11 cellular contexts compared by ENCODE assay signal in genomic region chr6:11685411-11686093, GRCh38.
A peak's percentile ranks its signal among the peaks of the same experiment; 100 is the strongest.
DNase-seq lines count a peak whose midpoint lies in the region; ATAC-seq and TF ChIP-seq lines count a peak whose summit lies in the region.
"Had no signal": no experiment of that assay in that cellular context is flagged by ENCODE, and none has a peak within 500 bp of the region (broad histone marks: within the 10 kb centered on the region; RNA-seq: fewer than 3 reads in every experiment).

No MANE protein-coding gene starts in this region.

- POLR2A ChIA-PET in HCT116 (lab: Charles Lee), result no interaction called here

- peak overlapping the region; percentile 95 for H2AFZ ChIP-seq in HCT116 (ENCODE audit: low read depth, low read length, poor library complexity, severe bottlenecking)
- no peak overlapping the region for H2AFZ ChIP-seq in smooth muscle cell (ENCODE audit: low read depth)

- peaks cover 0 to 20% of the 10 kb centered on the region in 2 experiments; a peak in 3 of 4 replicates for H3K4me1 ChIP-seq in HCT116 (ENCODE audit: control insufficient read depth in 1 of 2, insufficient read depth in 2 of 2, low read length in 2 of 2)
- peaks cover 13% of the 10 kb centered on the region for H3K4me1 ChIP-seq in foreskin keratinocyte
- peaks cover 12% of the 10 kb centered on the region for H3K4me1 ChIP-seq in smooth muscle cell (ENCODE audit: low read depth)
- no peaks in the 10 kb centered on the region for H3K4me1 ChIP-seq in tibial nerve
- H3K4me1 ChIP-seq: pancreas had no signal

- no peak for TF ChIP-seq EP300 in tibial nerve (IDR thresholded peaks at IDR 0.05)

- TF ChIP-seq POLR2A in HCT116 (IDR thresholded peaks at IDR 0.05; ENCODE audit: borderline replicate concordance, extremely low read depth, insufficient read depth, insufficient read length) (no peak), tibial nerve (IDR thresholded peaks at IDR 0.05) (no peak)

- H3K27me3 ChIP-seq in HCT116 (ENCODE audit: insufficient read depth, low read length), result no peaks in the 10 kb centered on the region
- H3K27me3 ChIP-seq in foreskin keratinocyte, result no peaks in the 10 kb centered on the region
- H3K27me3 ChIP-seq in smooth muscle cell (ENCODE audit: low read depth), result no peaks in the 10 kb centered on the region
- no peaks in the 10 kb centered on the region for H3K27me3 ChIP-seq in tibial nerve
- H3K27me3 ChIP-seq: pancreas had no signal

- H3K36me3 ChIP-seq in HCT116 (ENCODE audit: control insufficient read depth in 1 of 2, insufficient read depth in 2 of 2, low read length in 2 of 2) (no peaks in the 10 kb centered on the region), smooth muscle cell (ENCODE audit: low read depth) (no peaks in the 10 kb centered on the region), tibial nerve (no peaks in the 10 kb centered on the region)
- H3K36me3 ChIP-seq: pancreas had no signal

- intact Hi-C loops in HCT116 (cut with micrococcal nuclease), result no loop called here

- H3K4me3 ChIP-seq in HCT116 (replicated peaks in 1 of 2; ENCODE audit: low read depth in 1 of 2, low read length in 2 of 2) (peak overlapping the region in 1 of 2 experiments; percentile 10; a peak in 1 of 4 replicates), smooth muscle cell (no peak overlapping the region), tibial nerve (no peak overlapping the region)
- H3K4me3 ChIP-seq: pancreas had no signal

- 25% methylated on average over 4 of the region's 4 CpGs for WGBS in smooth muscle cell (ENCODE audit: low lambda C conversion rate)
- WGBS in tibial nerve, 2 donors, result 72 to 83% methylated on average over 4 of the region's 4 CpGs

- RAD21 ChIA-PET in HCT116 (lab: Charles Lee; ENCODE audit: low non-redundant PET in 1 of 2, low total read pairs in 2 of 2, uncharacterized antibody in 2 of 2, unreplicated experiment in 2 of 2), result no interaction called here

- TF ChIP-seq RAD21 in HCT116 (IDR thresholded peaks at IDR 0.05; ENCODE audit: low read depth), result no peak

- H3K79me2 ChIP-seq in HCT116 (ENCODE audit: insufficient read depth, low read length) (no peaks in the 10 kb centered on the region), smooth muscle cell (ENCODE audit: low read depth) (no peaks in the 10 kb centered on the region)

- BruUV-seq in HCT116 (replicated peaks; lab: Mats Ljungman, UMichigan), result no TSS peak

- DNase-seq in HCT116 (ENCODE audit: low read depth, low spot score) (peak; percentile 36), foreskin keratinocyte (peak; percentile 90 to 96), smooth muscle cell (lab: John Stamatoyannopoulos, UW; ENCODE audit: unreplicated experiment) (no peak), caudate nucleus (lab: John Stamatoyannopoulos, UW) (no peak), tibial nerve (ENCODE audit: low spot score in 2 of 2) (no peak)
- DNase-seq: activated CD8-positive, alpha-beta memory T cell treated with anti-CD3 and anti-CD28 coated beads for 24 hours; NCI-H526; pancreas; substantia nigra had no signal

- H3K9me3 ChIP-seq in HCT116 (ENCODE audit: control insufficient read depth in 1 of 2, insufficient read depth in 1 of 2, low read depth in 1 of 2, low read length in 2 of 2), result no peaks in the 10 kb centered on the region
- H3K9me3 ChIP-seq in smooth muscle cell (replicated peaks; ENCODE audit: low read depth), result no peaks in the 10 kb centered on the region
- peaks cover 0 to 3% (median 0%) of the 10 kb centered on the region in 4 donors for H3K9me3 ChIP-seq in tibial nerve
- H3K9me3 ChIP-seq: pancreas had no signal

- no peaks in the 10 kb centered on the region for H3F3A ChIP-seq in smooth muscle cell (ENCODE audit: low read depth)

- no peaks in the 10 kb centered on the region for H3K9me2 ChIP-seq in HCT116 (ENCODE audit: insufficient read depth)

- H3K4me2 ChIP-seq in HCT116 (ENCODE audit: low read length), result peak overlapping the region; percentile 57
- H3K4me2 ChIP-seq in smooth muscle cell, result no peak overlapping the region

- peak; percentile 90 for ATAC-seq in HCT116
- ATAC-seq in SK-N-SH treated with all-trans-retinoic acid at 6 μM for 48 hours, result peak; percentile 94
- peak; percentile 96 for ATAC-seq in foreskin keratinocyte
- ATAC-seq in GM21367 (IDR thresholded peaks at IDR 0.05; ENCODE audit: unreplicated experiment), result no peak

- CTCF ChIA-PET in HCT116 (lab: Charles Lee), result no interaction called here

- H3K27ac ChIP-seq in HCT116 (ENCODE audit: low read depth, low read length) (no peak overlapping the region), foreskin keratinocyte (peak overlapping the region; percentile 13), smooth muscle cell (ENCODE audit: low read depth) (peak overlapping the region; percentile 75), caudate nucleus (ENCODE audit: low read depth, low read length) (no peak overlapping the region), tibial nerve (no peak overlapping the region)
- H3K27ac ChIP-seq: pancreas had no signal

- H4K20me1 ChIP-seq in HCT116 (ENCODE audit: insufficient read depth), result no peaks in the 10 kb centered on the region
- no peaks in the 10 kb centered on the region for H4K20me1 ChIP-seq in smooth muscle cell (ENCODE audit: low read depth)

- TF ChIP-seq CTCF in HCT116 (IDR thresholded peaks at IDR 0.05 in 2 of 3, conservative IDR thresholded peaks at IDR 0.05 in 1 of 3; ENCODE audit: borderline replicate concordance in 1 of 3, insufficient read depth in 1 of 3, low read depth in 2 of 3, low read length in 2 of 3) (no peak), foreskin keratinocyte (conservative IDR thresholded peaks at IDR 0.05) (no peak), smooth muscle cell (IDR thresholded peaks at IDR 0.05; ENCODE audit: borderline replicate concordance, insufficient read depth, poor library complexity, severe bottlenecking) (no peak), tibial nerve (IDR thresholded peaks at IDR 0.05) (no peak)

- H3K9ac ChIP-seq in HCT116 (ENCODE audit: low read length) (no peak overlapping the region), smooth muscle cell (ENCODE audit: low read depth) (no peak overlapping the region)

TF ChIP-seq in HCT116, 20 proteins besides CTCF, POLR2A, EP300 and RAD21 (continues in another document):
- TF ChIP-seq EZH2 (IDR thresholded peaks at IDR 0.05) (no peak), POLR2AphosphoS5 (IDR thresholded peaks at IDR 0.05; ENCODE audit: low read depth, low read length) (no peak), CEBPB (IDR thresholded peaks at IDR 0.05; ENCODE audit: low read depth) (no peak), CBX3 (IDR thresholded peaks at IDR 0.05; ENCODE audit: low read depth) (no peak), ELF1 (IDR thresholded peaks at IDR 0.05; ENCODE audit: borderline replicate concordance, low read depth) (no peak), SIN3A (IDR thresholded peaks at IDR 0.05; ENCODE audit: low read depth) (no peak), YY1 (IDR thresholded peaks at IDR 0.05; ENCODE audit: extremely low read depth, insufficient replicate concordance, low read depth, low read length) (no peak), SP1 (IDR thresholded peaks at IDR 0.05; ENCODE audit: low read depth) (no peak), ZFX (IDR thresholded peaks at IDR 0.05) (no peak), ATF3 (IDR thresholded peaks at IDR 0.05) (0 out of 2 replicates have a peak, but pooled peaks have one; percentile 1), SRF (IDR thresholded peaks at IDR 0.05; ENCODE audit: low read depth) (no peak)

TF ChIP-seq in SK-N-SH treated with all-trans-retinoic acid at 6 μM for 48 hours, 23 proteins besides CTCF, POLR2A, EP300 and RAD21:
- TF ChIP-seq ARNTL (CRISPR knock-in tag; IDR thresholded peaks at IDR 0.05; ENCODE audit: borderline replicate concordance, low read depth) (no peak), CREB5 (CRISPR knock-in tag; IDR thresholded peaks at IDR 0.05; ENCODE audit: low read depth) (peak; percentile 49; the same call in 1 of the 2 replicates), ISL1 (CRISPR knock-in tag; IDR thresholded peaks at IDR 0.05) (peak; percentile 84)
TF ChIP-seq in SK-N-SH treated with all-trans-retinoic acid at 6 μM for 48 hours: peak in this region for 2.

Comparison
In these comparisons a context has a peak if more than half of its experiments do, and no peak if none do; other contexts are left out.
1. DNase-seq: peak in HCT116 (single experiment) and foreskin keratinocyte (2 of 2); none in smooth muscle cell (single experiment), caudate nucleus (0 of 61) and tibial nerve (0 of 2).
2. H3K27ac ChIP-seq: peak in foreskin keratinocyte (single experiment) and smooth muscle cell (single experiment); none in HCT116 (single experiment), caudate nucleus (single experiment) and tibial nerve (0 of 4).